Comparison of ENCODE assay signal across 9 cellular contexts in the genomic region with DNA sequence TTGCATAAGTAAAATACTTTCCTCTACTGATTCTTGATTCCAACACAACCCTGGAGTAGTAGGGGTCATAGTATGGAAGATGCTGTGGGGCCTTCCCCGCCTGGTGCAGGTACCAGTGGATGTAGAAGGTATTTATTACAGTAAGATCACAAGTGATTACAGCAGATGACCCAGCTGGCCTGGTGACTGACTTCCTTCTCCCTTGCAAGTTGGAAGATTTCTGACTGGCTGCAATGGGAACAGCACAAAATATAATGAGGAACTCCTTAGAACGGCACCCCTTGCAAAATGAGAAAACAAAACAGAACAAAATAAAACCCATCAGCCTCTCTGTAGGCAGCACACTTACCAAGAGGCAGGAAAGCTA.
DNase-seq lines count a peak whose midpoint lies in the region; ATAC-seq and TF ChIP-seq lines count a peak whose summit lies in the region.
"Had no signal": no experiment of that assay in that cellular context is flagged by ENCODE, and none has a peak within 500 bp of the region (broad histone marks: within the 10 kb centered on the region; RNA-seq: fewer than 3 reads in every experiment).

No MANE protein-coding gene starts in this region.

- H3K4me3 Mint-ChIP-seq in activated B cell treated with CpG ODN at 0.5 μM for 24 hours, result no peak overlapping the region

- H3K27me3 ChIP-seq in ACC112 (ENCODE audit: insufficient read depth, low read length), result no peaks in the 10 kb centered on the region
- H3K27me3 ChIP-seq in lower lobe of right lung (ENCODE audit: low read depth), result no peaks in the 10 kb centered on the region
- no peaks in the 10 kb centered on the region for H3K27me3 ChIP-seq in ascending aorta
- H3K27me3 ChIP-seq in tibial nerve, result no peaks in the 10 kb centered on the region

- no peaks in the 10 kb centered on the region for H3K9me3 Mint-ChIP-seq in activated B cell treated with CpG ODN at 0.5 μM for 24 hours

- intact Hi-C loops in activated B cell treated with CpG ODN at 0.5 μM for 24 hours (cut with micrococcal nuclease) (loop anchor here (1.0 to 10.0 kb wide), 4 partner anchors 14 to 228 kb away; no protein-coding TSS in a partner anchor), lower lobe of right lung (cut with DNase I) (no loop called here), ascending aorta (cut with DNase I) (no loop called here), mucosa of descending colon (cut with DNase I, micrococcal nuclease) (no loop called here)

- H2AFZ ChIP-seq in ACC112 (ENCODE audit: low read length, unreplicated experiment), result no peak overlapping the region

- 55 to 73% methylated on average over 2 of the region's 2 CpGs for WGBS in tibial nerve, 2 donors

- no peaks in the 10 kb centered on the region for H3K79me2 ChIP-seq in ACC112 (ENCODE audit: control insufficient read depth, insufficient read depth, low read length, unreplicated experiment)

- H3K36me3 Mint-ChIP-seq in activated B cell treated with CpG ODN at 0.5 μM for 24 hours (ENCODE audit: low read depth), result no peaks in the 10 kb centered on the region

- no peaks in the 10 kb centered on the region for H3K36me3 ChIP-seq in ACC112 (ENCODE audit: insufficient read depth, low read length)
- H3K36me3 ChIP-seq in lower lobe of right lung, result no peaks in the 10 kb centered on the region
- H3K36me3 ChIP-seq in ascending aorta, result no peaks in the 10 kb centered on the region
- H3K36me3 ChIP-seq in mucosa of descending colon (ENCODE audit: low read depth), result no peaks in the 10 kb centered on the region
- no peaks in the 10 kb centered on the region for H3K36me3 ChIP-seq in tibial nerve

- no peaks in the 10 kb centered on the region for H3K27me3 Mint-ChIP-seq in activated B cell treated with CpG ODN at 0.5 μM for 24 hours

- peak overlapping the region; percentile 45 for H3K4me3 ChIP-seq in ACC112 (ENCODE audit: low read depth, low read length)
- peak overlapping the region; percentile 37 for H3K4me3 ChIP-seq in GM12875 (ENCODE audit: low read depth, low read length)
- peak overlapping the region; percentile 6 for H3K4me3 ChIP-seq in lower lobe of right lung
- H3K4me3 ChIP-seq in ascending aorta, result peak overlapping the region in 1 of 2 donors; percentile 24
- H3K4me3 ChIP-seq in mucosa of descending colon, result no peak overlapping the region
- H3K4me3 ChIP-seq in tibial nerve, result no peak overlapping the region

- DNase-seq in activated B cell treated with CpG ODN at 0.5 μM for 24 hours (no peak), lower lobe of right lung (no peak), ascending aorta (ENCODE audit: low spot score in 2 of 2) (no peak), NCI-H146 (lab: John Stamatoyannopoulos, UW) (no peak), mucosa of descending colon (no peak), tibial nerve (ENCODE audit: low spot score in 2 of 2) (no peak)
- DNase-seq: NCI-H2081 treated with DMSO at 0.1 percent for 48 hours had no signal

- H3K27ac ChIP-seq in ACC112 (ENCODE audit: low read depth, low read length), result no peak overlapping the region
- H3K27ac ChIP-seq in lower lobe of right lung, result peak overlapping the region; percentile 60
- H3K27ac ChIP-seq in ascending aorta, result no peak overlapping the region
- peak overlapping the region in 2 of 4 donors; percentile 39 to 57 for H3K27ac ChIP-seq in tibial nerve

- H3K9me3 ChIP-seq in lower lobe of right lung, result no peaks in the 10 kb centered on the region
- no peaks in the 10 kb centered on the region for H3K9me3 ChIP-seq in ascending aorta
- no peaks in the 10 kb centered on the region for H3K9me3 ChIP-seq in mucosa of descending colon
- no peaks in the 10 kb centered on the region for H3K9me3 ChIP-seq in tibial nerve

- no peak for ATAC-seq in activated B cell treated with CpG ODN at 0.5 μM for 24 hours (ENCODE audit: low read depth)
- ATAC-seq in lower lobe of right lung, result peak; percentile 38 to 61
- no peak for ATAC-seq in mucosa of descending colon

- peak overlapping the region; percentile 26 for H3K27ac Mint-ChIP-seq in activated B cell treated with CpG ODN at 0.5 μM for 24 hours

- CTCF ChIA-PET in activated B cell treated with CpG ODN at 0.5 μM for 24 hours (lab: Charles Lee), result interaction anchor here (1.0 to 3.4 kb wide), 20 partner anchors 10 to 228 kb away, joined by 3 to 32 read pairs (median 6); no protein-coding TSS in a partner anchor

- peaks cover 15% of the 10 kb centered on the region for H3K4me1 Mint-ChIP-seq in activated B cell treated with CpG ODN at 0.5 μM for 24 hours

- peaks cover 3% of the 10 kb centered on the region for H3K4me1 ChIP-seq in ACC112 (ENCODE audit: control insufficient read depth, insufficient read depth, low read length, unreplicated experiment)
- peaks cover 5% of the 10 kb centered on the region for H3K4me1 ChIP-seq in lower lobe of right lung
- no peaks in the 10 kb centered on the region for H3K4me1 ChIP-seq in ascending aorta
- no peaks in the 10 kb centered on the region for H3K4me1 ChIP-seq in mucosa of descending colon (ENCODE audit: low read depth)
- peaks cover 0 to 10% (median 2%) of the 10 kb centered on the region in 4 donors for H3K4me1 ChIP-seq in tibial nerve

- no peak for TF ChIP-seq EP300 in tibial nerve (IDR thresholded peaks at IDR 0.05)

- POLR2A ChIA-PET in activated B cell treated with CpG ODN at 0.5 μM for 24 hours (lab: Charles Lee), result no interaction called here

- TF ChIP-seq CTCF in GM12875 (IDR thresholded peaks at IDR 0.05; ENCODE audit: borderline replicate concordance, insufficient read depth, low read depth, low read length) (no peak), activated B cell treated with CpG ODN at 0.5 μM for 24 hours (IDR thresholded peaks at IDR 0.05) (no peak), lower lobe of right lung (IDR thresholded peaks at IDR 0.05) (no peak), ascending aorta (IDR thresholded peaks at IDR 0.05) (no peak), mucosa of descending colon (IDR thresholded peaks at IDR 0.05) (no peak), tibial nerve (IDR thresholded peaks at IDR 0.05) (no peak)

- no peak for TF ChIP-seq POLR2A in tibial nerve (IDR thresholded peaks at IDR 0.05)

Comparison
In these comparisons a context has a peak if more than half of its experiments do, and no peak if none do; other contexts are left out.
1. H3K4me3 ChIP-seq: peak in ACC112 (single experiment), GM12875 (single experiment) and lower lobe of right lung (single experiment); none in mucosa of descending colon (single experiment) and tibial nerve (0 of 4).
2. ATAC-seq: peak in lower lobe of right lung (2 of 2); none in activated B cell treated with CpG ODN at 0.5 μM for 24 hours (single experiment) and mucosa of descending colon (single experiment).